ENCODE assay signal across 9 cellular contexts in the genomic region with DNA sequence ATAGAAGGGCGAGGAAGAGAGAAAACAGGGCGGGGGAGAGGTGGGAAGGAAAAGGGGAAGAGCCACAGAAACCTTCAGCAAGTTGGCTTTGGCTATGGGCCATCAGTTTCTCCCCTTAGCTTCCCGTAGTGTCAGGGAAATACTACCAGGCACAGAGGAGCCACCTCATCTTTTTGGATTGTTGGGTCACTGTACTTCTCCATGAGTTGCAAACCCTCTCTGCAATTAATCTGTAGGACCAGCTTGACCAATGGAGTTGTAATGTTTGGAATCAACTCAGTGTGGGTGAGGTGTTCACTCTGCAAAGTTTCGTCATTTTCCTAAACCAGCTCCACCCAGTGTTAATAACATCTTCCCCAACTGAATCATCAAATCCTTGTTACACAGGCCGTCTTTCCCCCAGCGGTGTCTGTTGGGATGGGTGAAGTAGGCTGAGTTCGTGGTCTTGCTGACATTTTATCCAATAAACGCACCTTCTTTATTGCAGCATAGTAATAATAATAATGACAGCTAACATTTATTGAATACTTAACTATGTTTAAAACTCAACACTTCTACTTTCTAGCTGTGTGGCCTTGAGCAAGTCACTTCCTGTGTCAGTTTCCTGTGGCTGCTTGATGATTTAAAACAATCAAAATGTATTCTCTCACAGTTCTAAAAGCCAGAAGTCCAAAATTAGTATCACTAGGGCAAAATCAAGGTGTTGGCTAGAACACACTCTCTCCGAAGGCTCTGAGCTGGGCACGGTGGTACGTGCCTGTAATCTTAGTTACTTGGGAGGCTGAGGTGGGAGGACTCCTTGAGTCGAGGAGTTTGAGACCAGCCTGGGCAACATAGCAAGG. TPM values are rescaled to one million over a fixed set of nuclear protein-coding genes. Genes with fewer than 3 reads are reported as not detected.
DNase-seq lines count a peak whose midpoint lies in the region; ATAC-seq and TF ChIP-seq lines count a peak whose summit lies in the region.
"Had no signal": no experiment of that assay in that cellular context is flagged by ENCODE, and none has a peak within 500 bp of the region (broad histone marks: within the 10 kb centered on the region; RNA-seq: fewer than 3 reads in every experiment).

No MANE protein-coding gene starts in this region.

- no peak overlapping the region for H3K4me3 ChIP-seq in GM12865 (ENCODE audit: low read depth, low read length)
- H3K4me3 ChIP-seq in cardiac fibroblast (replicated peaks in 1 of 2; ENCODE audit: low read depth in 2 of 2, low read length in 2 of 2) = no peak overlapping the region
- no peak overlapping the region for H3K4me3 ChIP-seq in prostate gland

- no peaks in the 10 kb centered on the region for H3K36me3 Mint-ChIP-seq in natural killer cell treated with Interleukin-12 subunit alpha and Interleukin-12 subunit beta and Interleukin-15 and Interleukin-18, amount 100 ng/mL, for 72 hours

- H3K27me3 ChIP-seq in prostate gland (replicated peaks; ENCODE audit: insufficient read depth) = no peaks in the 10 kb centered on the region

- TF ChIP-seq POLR2A in prostate gland (IDR thresholded peaks at IDR 0.05) = no peak

- DNase-seq in GM12865 (ENCODE audit: low read depth) = peak; percentile 77
- DNase-seq in NOMO-1 treated with dmso at 0.1 percent for 144 hours (lab: John Stamatoyannopoulos, UW; ENCODE audit: unreplicated experiment) = peak; percentile 74
- DNase-seq in cardiac fibroblast (ENCODE audit: low read depth in 2 of 2) = peak; percentile 76 to 99
- DNase-seq in natural killer cell treated with Interleukin-12 subunit alpha and Interleukin-12 subunit beta and Interleukin-15 and Interleukin-18, amount 100 ng/mL, for 72 hours (ENCODE audit: low spot score) = no peak
- no peak for DNase-seq in NCI-H1417 (lab: John Stamatoyannopoulos, UW)
- no peak for DNase-seq in GM19240 (ENCODE audit: insufficient read length, low spot score)
- DNase-seq in NCI-H748 (lab: John Stamatoyannopoulos, UW; ENCODE audit: unreplicated experiment) = no peak
- DNase-seq in prostate gland (ENCODE audit: low spot score) = no peak

- no peaks in the 10 kb centered on the region for H3K36me3 ChIP-seq in prostate gland

- intact Hi-C loops in prostate gland (cut with DNase I) = no loop called here

- ATAC-seq in natural killer cell treated with Interleukin-12 subunit alpha and Interleukin-12 subunit beta and Interleukin-15 and Interleukin-18, amount 100 ng/mL, for 72 hours = peak; percentile 87 to 90

- peaks cover 41 to 42% of the 10 kb centered on the region in 2 donors for H3K4me1 Mint-ChIP-seq in natural killer cell treated with Interleukin-12 subunit alpha and Interleukin-12 subunit beta and Interleukin-15 and Interleukin-18, amount 100 ng/mL, for 72 hours (ENCODE audit: low read depth in 2 of 2)
- H3K4me1 Mint-ChIP-seq: nephron had no signal

- 73% methylated on average over 12 of the region's 12 CpGs for WGBS in prostate gland

- no peaks in the 10 kb centered on the region for H3K27me3 Mint-ChIP-seq in natural killer cell treated with Interleukin-12 subunit alpha and Interleukin-12 subunit beta and Interleukin-15 and Interleukin-18, amount 100 ng/mL, for 72 hours

- H3K9me3 Mint-ChIP-seq in natural killer cell treated with Interleukin-12 subunit alpha and Interleukin-12 subunit beta and Interleukin-15 and Interleukin-18, amount 100 ng/mL, for 72 hours = no peaks in the 10 kb centered on the region
- H3K9me3 Mint-ChIP-seq: nephron had no signal

- no peaks in the 10 kb centered on the region for H3K9me3 ChIP-seq in prostate gland

- H3K27ac Mint-ChIP-seq in natural killer cell treated with Interleukin-12 subunit alpha and Interleukin-12 subunit beta and Interleukin-15 and Interleukin-18, amount 100 ng/mL, for 72 hours = peak overlapping the region; percentile 92 to 98
- H3K27ac Mint-ChIP-seq: nephron had no signal

- TF ChIP-seq CTCF in GM12865 (IDR thresholded peaks at IDR 0.05; ENCODE audit: insufficient read depth, low read depth, low read length, missing control alignments) (no peak), cardiac fibroblast (IDR thresholded peaks at IDR 0.05; ENCODE audit: low read depth, low read length) (peak; percentile 23), prostate gland (IDR thresholded peaks at IDR 0.05) (no peak)

- no peak overlapping the region for H3K27ac ChIP-seq in prostate gland

- peak overlapping the region; percentile 91 for H3K4me3 Mint-ChIP-seq in natural killer cell treated with Interleukin-12 subunit alpha and Interleukin-12 subunit beta and Interleukin-15 and Interleukin-18, amount 100 ng/mL, for 72 hours
- H3K4me3 Mint-ChIP-seq: nephron had no signal

- H3K4me1 ChIP-seq in prostate gland (replicated peaks) = no peaks in the 10 kb centered on the region

RNA-seq across cellular contexts. Expression of gene GLTP, which starts 8.1 kb away (rescaled TPM):
- total RNA-seq in natural killer cell treated with Interleukin-12 subunit alpha and Interleukin-12 subunit beta and Interleukin-15 and Interleukin-18, amount 100 ng/mL, for 72 hours = 10 to 100 TPM; 29.7 to 31.2 TPM
- 10 to 100 TPM; 67.2 to 87.1 TPM for total RNA-seq in prostate gland

RNA-seq across cellular contexts. Expression of gene TCHP, which starts 11.7 kb away (rescaled TPM):
- 10 to 100 TPM; 20.5 to 31.1 TPM for total RNA-seq in natural killer cell treated with Interleukin-12 subunit alpha and Interleukin-12 subunit beta and Interleukin-15 and Interleukin-18, amount 100 ng/mL, for 72 hours
- total RNA-seq in prostate gland = 10 to 100 TPM; 18.9 to 26.3 TPM

RNA-seq across cellular contexts. Expression of gene TRPV4, which starts 55.2 kb away (rescaled TPM):
- not detected for total RNA-seq in natural killer cell treated with Interleukin-12 subunit alpha and Interleukin-12 subunit beta and Interleukin-15 and Interleukin-18, amount 100 ng/mL, for 72 hours
- total RNA-seq in prostate gland = 1 to 10 TPM; 4.6 to 8.0 TPM

Comparison
In these comparisons a context has a peak if more than half of its experiments do, and no peak if none do; other contexts are left out.
1. DNase-seq: peak in GM12865 (single experiment), NOMO-1 treated with dmso at 0.1 percent for 144 hours (single experiment) and cardiac fibroblast (2 of 2); none in natural killer cell treated with Interleukin-12 subunit alpha and Interleukin-12 subunit beta and Interleukin-15 and Interleukin-18, amount 100 ng/mL, for 72 hours (single experiment), NCI-H1417 (0 of 3), GM19240 (single experiment), NCI-H748 (single experiment) and prostate gland (single experiment).
2. RNA of gene TRPV4, which starts 55.2 kb away (total RNA-seq): 4.6 to 8.0 TPM in prostate gland; not detected in natural killer cell treated with Interleukin-12 subunit alpha and Interleukin-12 subunit beta and Interleukin-15 and Interleukin-18, amount 100 ng/mL, for 72 hours; every median in the first group is over 4 times any median in the second.